ENCODE assay signal across 26 cellular contexts in genomic region chr14:56881181-56881580, GRCh38.
"Had no signal": no experiment of that assay in that cellular context is flagged by ENCODE, and none has a peak within 500 bp of the region (broad histone marks: within the 10 kb centered on the region; RNA-seq: fewer than 3 reads in every experiment).

No MANE protein-coding gene starts in this region.

- H3K36me3 Mint-ChIP-seq: mesothelial cell of epicardium; natural killer cell; stimulated activated naive B cell treated with anti-CD40 and anti-IgM and Interleukin-4, amounts not matched to agents 10 μg/mL and 1 μg/mL and 100 μg/mL, for 72 hours had no signal

- H3K4me1 ChIP-seq: left lung, right atrium auricular region, stomach, testis, thyroid gland, transverse colon, upper lobe of left lung, vagina had no signal

- H3K4me3 Mint-ChIP-seq: mesothelial cell of epicardium; naive B cell; natural killer cell; nephron progenitor cell; stimulated activated naive B cell treated with anti-CD40 and anti-IgM and Interleukin-4, amounts not matched to agents 10 μg/mL and 1 μg/mL and 100 μg/mL, for 72 hours had no signal

- H3K4me3 ChIP-seq: left lung, lung, ovary, right atrium auricular region, skin epidermis, stomach, testis, thyroid gland, transverse colon, upper lobe of left lung, vagina had no signal

- H3K36me3 ChIP-seq: left lung, ovary, right atrium auricular region, stomach, thyroid gland, transverse colon, upper lobe of left lung, vagina had no signal

- DNase-seq: hippocampal formation; kidney glomerular epithelial cell; left cardiac atrium; left lung; mesendoderm; naive B cell; natural killer cell; nephron progenitor cell; ovary; stimulated activated CD4-positive, alpha-beta T cell treated with anti-CD3 and anti-CD28 coated beads, Interleukin-12 subunit alpha, Interleukin-12 subunit beta, amount 100 ng/mL, for 4 hours; stimulated activated CD4-positive, alpha-beta T cell treated with anti-CD3 and anti-CD28 coated beads, Interleukin-15, amount 100 ng/mL, for 24 hours; stimulated activated CD4-positive, alpha-beta T cell treated with anti-CD3 and anti-CD28 coated beads, Interleukin-2, amount 100 ng/mL, for 24 hours; stimulated activated CD4-positive, alpha-beta T cell treated with anti-CD3 and anti-CD28 coated beads, Interleukin-4, amount 100 ng/mL, for 1 hour; stimulated activated naive B cell treated with anti-CD40 and anti-IgM and Interleukin-4, amounts not matched to agents 10 μg/mL and 1 μg/mL and 100 μg/mL, for 72 hours; stimulated activated naive CD8-positive, alpha-beta T cell treated with anti-CD3 and anti-CD28 coated beads, Interleukin-15, Interleukin-2, amounts not matched to agents 100 U/mL and 50 U/mL, for 24 hours; stomach; testis; thyroid gland; transverse colon; upper lobe of left lung had no signal

- H3K9me3 Mint-ChIP-seq: mesothelial cell of epicardium, nephron progenitor cell had no signal

- H3K9me3 ChIP-seq: left lung, ovary, right atrium auricular region, stomach, testis, thyroid gland, transverse colon, upper lobe of left lung, vagina had no signal

- H3K27ac ChIP-seq: left lung, ovary, right atrium auricular region, skin epidermis, stomach, testis, thyroid gland, transverse colon, upper lobe of left lung, vagina had no signal

- H3K27me3 ChIP-seq: left lung, ovary, right atrium auricular region, testis, thyroid gland, transverse colon, upper lobe of left lung, vagina had no signal

- H3K4me1 Mint-ChIP-seq: mesothelial cell of epicardium; naive B cell; natural killer cell; stimulated activated naive B cell treated with anti-CD40 and anti-IgM and Interleukin-4, amounts not matched to agents 10 μg/mL and 1 μg/mL and 100 μg/mL, for 72 hours had no signal

- H3K27ac Mint-ChIP-seq: mesothelial cell of epicardium; naive B cell; natural killer cell; nephron progenitor cell; progenitor cell of endocrine pancreas; stimulated activated naive B cell treated with anti-CD40 and anti-IgM and Interleukin-4, amounts not matched to agents 10 μg/mL and 1 μg/mL and 100 μg/mL, for 72 hours had no signal
